Comparison of ENCODE assay signal across 10 cellular contexts in genomic region chr1:178541396-178541795, GRCh38. TPM values are rescaled to one million over a fixed set of nuclear protein-coding genes. Genes with fewer than 3 reads are reported as not detected.
DNase-seq lines count a peak whose midpoint lies in the region; ATAC-seq lines count a peak whose summit lies in the region.
"Had no signal": no experiment of that assay in that cellular context is flagged by ENCODE, and none has a peak within 500 bp of the region (broad histone marks: within the 10 kb centered on the region; RNA-seq: fewer than 3 reads in every experiment).

No MANE protein-coding gene starts in this region.

- intact Hi-C loops in activated CD4-positive, alpha-beta T cell treated with anti-CD3 and anti-CD28 coated beads for 36 hours (cut with DNase I, micrococcal nuclease), result loop anchor here (5.0 kb wide), 4 partner anchors 326 to 826 kb away; partner anchors contain the start of genes AXDND1 (in 1 of the 2) and TOR3A (in 1 of the 2)
- intact Hi-C loops in activated CD4-positive, alpha-beta memory T cell treated with anti-CD3 and anti-CD28 coated beads for 36 hours (cut with micrococcal nuclease), result loop anchor here (10.0 kb wide), 1 partner anchor 227 kb away; no protein-coding TSS in a partner anchor

- CTCF ChIA-PET in activated CD4-positive, alpha-beta T cell treated with anti-CD3 and anti-CD28 coated beads for 36 hours (lab: Charles Lee), result interaction anchor here (0.6 to 3.1 kb wide), 7 partner anchors 9 to 464 kb away, joined by 3 to 12 read pairs (median 5); no protein-coding TSS in a partner anchor
- CTCF ChIA-PET in activated CD4-positive, alpha-beta memory T cell treated with anti-CD3 and anti-CD28 coated beads for 36 hours (lab: Charles Lee), result interaction anchor here (1.0 to 5.2 kb wide), 5 partner anchors 9 to 388 kb away, joined by 3 to 43 read pairs (median 13); no protein-coding TSS in a partner anchor

- H3K9me3 ChIP-seq in iPS-20b (ENCODE audit: insufficient read depth, low read depth, low read length), result no peaks in the 10 kb centered on the region
- no peaks in the 10 kb centered on the region for H3K9me3 ChIP-seq in SJCRH30 (replicated peaks)

- POLR2A ChIA-PET in activated CD4-positive, alpha-beta T cell treated with anti-CD3 and anti-CD28 coated beads for 36 hours (lab: Charles Lee), result no interaction called here
- POLR2A ChIA-PET in activated CD4-positive, alpha-beta memory T cell treated with anti-CD3 and anti-CD28 coated beads for 36 hours (lab: Charles Lee), result no interaction called here

- H3K27me3 ChIP-seq in iPS-20b (ENCODE audit: insufficient read depth, low read length) (no peaks in the 10 kb centered on the region), SJCRH30 (no peaks in the 10 kb centered on the region)

- H3K4me3 ChIP-seq in iPS-20b (ENCODE audit: low read length), result peak overlapping the region; percentile 96
- H3K4me3 ChIP-seq in SJCRH30, result no peak overlapping the region

- peak overlapping the region; percentile 82; the same call in 1 of the 2 replicates for H3K9ac ChIP-seq in iPS-20b (ENCODE audit: low read depth, low read length)

- H3K36me3 Mint-ChIP-seq in activated CD4-positive, alpha-beta T cell treated with anti-CD3 and anti-CD28 coated beads for 36 hours (ENCODE audit: low read depth), result no peaks in the 10 kb centered on the region
- H3K36me3 Mint-ChIP-seq in activated CD4-positive, alpha-beta memory T cell treated with anti-CD3 and anti-CD28 coated beads for 36 hours, result no peaks in the 10 kb centered on the region
- H3K36me3 Mint-ChIP-seq in stimulated activated effector memory CD8-positive, alpha-beta T cell treated with anti-CD3 and anti-CD28 coated beads, Interleukin-12 subunit alpha, Interleukin-12 subunit beta, amount 100 ng/mL, for 72 hours, result no peaks in the 10 kb centered on the region

- H3K27ac Mint-ChIP-seq in activated CD4-positive, alpha-beta T cell treated with anti-CD3 and anti-CD28 coated beads for 36 hours, result no peak overlapping the region
- H3K27ac Mint-ChIP-seq in activated CD4-positive, alpha-beta memory T cell treated with anti-CD3 and anti-CD28 coated beads for 36 hours, result no peak overlapping the region
- no peak overlapping the region for H3K27ac Mint-ChIP-seq in stimulated activated effector memory CD8-positive, alpha-beta T cell treated with anti-CD3 and anti-CD28 coated beads, Interleukin-12 subunit alpha, Interleukin-12 subunit beta, amount 100 ng/mL, for 72 hours

- H3K27ac ChIP-seq in iPS-20b (ENCODE audit: low read length), result no peak overlapping the region
- no peak overlapping the region for H3K27ac ChIP-seq in SJCRH30

- H3K9me3 Mint-ChIP-seq in activated CD4-positive, alpha-beta T cell treated with anti-CD3 and anti-CD28 coated beads for 36 hours (ENCODE audit: low read depth), result no peaks in the 10 kb centered on the region
- H3K9me3 Mint-ChIP-seq in activated CD4-positive, alpha-beta memory T cell treated with anti-CD3 and anti-CD28 coated beads for 36 hours, result no peaks in the 10 kb centered on the region
- H3K9me3 Mint-ChIP-seq in stimulated activated effector memory CD8-positive, alpha-beta T cell treated with anti-CD3 and anti-CD28 coated beads, Interleukin-12 subunit alpha, Interleukin-12 subunit beta, amount 100 ng/mL, for 72 hours, result no peaks in the 10 kb centered on the region

- ATAC-seq in activated CD4-positive, alpha-beta T cell treated with anti-CD3 and anti-CD28 coated beads for 36 hours, result no peak
- no peak for ATAC-seq in stimulated activated effector memory CD8-positive, alpha-beta T cell treated with anti-CD3 and anti-CD28 coated beads, Interleukin-12 subunit alpha, Interleukin-12 subunit beta, amount 100 ng/mL, for 72 hours
- no peak for ATAC-seq in HG02852 (IDR thresholded peaks at IDR 0.05; ENCODE audit: unreplicated experiment)

- DNase-seq in activated CD4-positive, alpha-beta T cell treated with anti-CD3 and anti-CD28 coated beads for 36 hours, result no peak
- DNase-seq in activated CD4-positive, alpha-beta T cell treated with anti-CD3 and anti-CD28 coated beads for 4 hours, result no peak
- no peak for DNase-seq in activated CD4-positive, alpha-beta memory T cell treated with anti-CD3 and anti-CD28 coated beads for 36 hours
- DNase-seq in stimulated activated effector memory CD8-positive, alpha-beta T cell treated with anti-CD3 and anti-CD28 coated beads, Interleukin-12 subunit alpha, Interleukin-12 subunit beta, amount 100 ng/mL, for 72 hours (ENCODE audit: low spot score in 2 of 2), result no peak
- DNase-seq in HuH-7.5 (ENCODE audit: low spot score) (no peak), SJCRH30 (no peak)
- DNase-seq: dermis blood vessel endothelial cell had no signal

- no peaks in the 10 kb centered on the region for H3K27me3 Mint-ChIP-seq in activated CD4-positive, alpha-beta T cell treated with anti-CD3 and anti-CD28 coated beads for 36 hours
- no peaks in the 10 kb centered on the region for H3K27me3 Mint-ChIP-seq in activated CD4-positive, alpha-beta memory T cell treated with anti-CD3 and anti-CD28 coated beads for 36 hours

- peaks cover 2% of the 10 kb centered on the region for H3K4me1 Mint-ChIP-seq in activated CD4-positive, alpha-beta T cell treated with anti-CD3 and anti-CD28 coated beads for 36 hours
- peaks cover 6% of the 10 kb centered on the region for H3K4me1 Mint-ChIP-seq in activated CD4-positive, alpha-beta memory T cell treated with anti-CD3 and anti-CD28 coated beads for 36 hours (ENCODE audit: low read depth)
- peaks cover 17% of the 10 kb centered on the region for H3K4me1 Mint-ChIP-seq in stimulated activated effector memory CD8-positive, alpha-beta T cell treated with anti-CD3 and anti-CD28 coated beads, Interleukin-12 subunit alpha, Interleukin-12 subunit beta, amount 100 ng/mL, for 72 hours

- H3K36me3 ChIP-seq in iPS-20b (ENCODE audit: insufficient read depth, low read depth, low read length), result peaks cover 8% of the 10 kb centered on the region
- no peaks in the 10 kb centered on the region for H3K36me3 ChIP-seq in SJCRH30

- H3K4me1 ChIP-seq in iPS-20b (ENCODE audit: insufficient read depth, low read length), result no peaks in the 10 kb centered on the region
- peaks cover 3% of the 10 kb centered on the region; the same call in 1 of the 2 replicates for H3K4me1 ChIP-seq in SJCRH30

- H3K4me3 Mint-ChIP-seq in activated CD4-positive, alpha-beta T cell treated with anti-CD3 and anti-CD28 coated beads for 36 hours, result peak overlapping the region; percentile 84
- H3K4me3 Mint-ChIP-seq in activated CD4-positive, alpha-beta memory T cell treated with anti-CD3 and anti-CD28 coated beads for 36 hours, result peak overlapping the region; percentile 85
- peak overlapping the region; percentile 84 for H3K4me3 Mint-ChIP-seq in stimulated activated effector memory CD8-positive, alpha-beta T cell treated with anti-CD3 and anti-CD28 coated beads, Interleukin-12 subunit alpha, Interleukin-12 subunit beta, amount 100 ng/mL, for 72 hours

RNA-seq across cellular contexts. Expression of gene TEX35, which starts 28.5 kb away (rescaled TPM):
- total RNA-seq in activated CD4-positive, alpha-beta T cell treated with anti-CD3 and anti-CD28 coated beads for 36 hours, result not detected
- total RNA-seq in activated CD4-positive, alpha-beta memory T cell treated with anti-CD3 and anti-CD28 coated beads for 36 hours, result not detected
- not detected in 2 replicates for total RNA-seq in SJCRH30 (2014; rRNA removed; shearing (Covaris generic))
- total RNA-seq: dermis blood vessel endothelial cell, lung had no signal

RNA-seq across cellular contexts. Expression of gene CLEC20A, which starts 44.6 kb away (rescaled TPM):
- total RNA-seq in activated CD4-positive, alpha-beta T cell treated with anti-CD3 and anti-CD28 coated beads for 36 hours, result not detected
- not detected for total RNA-seq in activated CD4-positive, alpha-beta memory T cell treated with anti-CD3 and anti-CD28 coated beads for 36 hours
- not detected in 2 replicates for total RNA-seq in SJCRH30 (2014; rRNA removed; shearing (Covaris generic))
- total RNA-seq: dermis blood vessel endothelial cell, lung had no signal
